In genomic region chr4:2291705-2292651, GRCh38 we compare ENCODE assay signal across 13 cellular contexts. TPM values are rescaled to one million over a fixed set of nuclear protein-coding genes. Genes with fewer than 3 reads are reported as not detected.
A peak's percentile ranks its signal among the peaks of the same experiment; 100 is the strongest.
DNase-seq lines count a peak whose midpoint lies in the region; ATAC-seq and TF ChIP-seq lines count a peak whose summit lies in the region.
"Had no signal": no experiment of that assay in that cellular context is flagged by ENCODE, and none has a peak within 500 bp of the region (broad histone marks: within the 10 kb centered on the region; RNA-seq: fewer than 3 reads in every experiment).

No MANE protein-coding gene starts in this region.

- H3K4me3 ChIP-seq in SK-N-MC (peak overlapping the region; percentile 16), spleen (no peak overlapping the region)
- H3K4me3 ChIP-seq: right lobe of liver, stomach had no signal

- TF ChIP-seq CTCF in glutamatergic neuron (IDR thresholded peaks at IDR 0.05; ENCODE audit: partially characterized antibody, unreplicated experiment) (no peak), spleen (IDR thresholded peaks at IDR 0.05 in 8 of 11, conservative IDR thresholded peaks at IDR 0.05 in 3 of 11) (no peak)

- CTCF ChIA-PET in activated CD4-positive, alpha-beta T cell treated with anti-CD3 and anti-CD28 coated beads for 36 hours (lab: Charles Lee): interaction anchor here (2.4 kb wide), 1 partner anchor 72 kb away, joined by 5 read pairs; no protein-coding TSS in a partner anchor

- no peak overlapping the region for H3K4me3 Mint-ChIP-seq in activated CD4-positive, alpha-beta T cell treated with anti-CD3 and anti-CD28 coated beads for 36 hours
- peak overlapping the region; percentile 35 for H3K4me3 Mint-ChIP-seq in glutamatergic neuron (ENCODE audit: unreplicated experiment)

- H3K27ac ChIP-seq in SK-N-MC (peak overlapping the region; percentile 65), spleen (peak overlapping the region in 3 of 8 donors; percentile 40 to 68 (median 61))
- H3K27ac ChIP-seq: 22Rv1, right lobe of liver had no signal

- no peak for TF ChIP-seq POLR2A in spleen (IDR thresholded peaks at IDR 0.05)

- POLR2A ChIA-PET in activated CD4-positive, alpha-beta T cell treated with anti-CD3 and anti-CD28 coated beads for 36 hours (lab: Charles Lee): no interaction called here

- peaks cover 36% of the 10 kb centered on the region for H3K4me1 Mint-ChIP-seq in activated CD4-positive, alpha-beta T cell treated with anti-CD3 and anti-CD28 coated beads for 36 hours
- H3K4me1 Mint-ChIP-seq in glutamatergic neuron (ENCODE audit: low read depth, unreplicated experiment): peaks cover 7% of the 10 kb centered on the region

- H3K4me1 ChIP-seq in spleen: peaks cover 8 to 45% (median 29%) of the 10 kb centered on the region in 6 donors
- H3K4me1 ChIP-seq: right lobe of liver had no signal

- no peak overlapping the region for H3K27ac Mint-ChIP-seq in activated CD4-positive, alpha-beta T cell treated with anti-CD3 and anti-CD28 coated beads for 36 hours
- no peak overlapping the region for H3K27ac Mint-ChIP-seq in glutamatergic neuron (ENCODE audit: unreplicated experiment)

- peak; percentile 5 for ATAC-seq in activated CD4-positive, alpha-beta T cell treated with anti-CD3 and anti-CD28 coated beads for 36 hours

- no peaks in the 10 kb centered on the region for H3K9me3 ChIP-seq in SK-N-MC (ENCODE audit: low read depth, low read length)
- H3K9me3 ChIP-seq in spleen: peaks cover 0 to 6% (median 0%) of the 10 kb centered on the region in 8 donors
- H3K9me3 ChIP-seq: right lobe of liver, stomach had no signal

- peaks cover 3% of the 10 kb centered on the region for H3K9me3 Mint-ChIP-seq in activated CD4-positive, alpha-beta T cell treated with anti-CD3 and anti-CD28 coated beads for 36 hours (ENCODE audit: low read depth)
- no peaks in the 10 kb centered on the region for H3K9me3 Mint-ChIP-seq in glutamatergic neuron (ENCODE audit: unreplicated experiment)

- no peaks in the 10 kb centered on the region for H3K27me3 Mint-ChIP-seq in activated CD4-positive, alpha-beta T cell treated with anti-CD3 and anti-CD28 coated beads for 36 hours
- H3K27me3 Mint-ChIP-seq in glutamatergic neuron (ENCODE audit: unreplicated experiment): peaks cover 6% of the 10 kb centered on the region

- DNase-seq in activated CD4-positive, alpha-beta T cell treated with anti-CD3 and anti-CD28 coated beads for 36 hours: no peak
- no peak for DNase-seq in activated CD4-positive, alpha-beta T cell treated with anti-CD3 and anti-CD28 coated beads, Interleukin-2, amount 50 U/mL, for 1 hour
- DNase-seq in SK-N-MC (ENCODE audit: low read depth, low spot score) (no peak), glutamatergic neuron (no peak), spleen (peak; percentile 71), AG08396 (ENCODE audit: low spot score) (no peak), cerebellum (ENCODE audit: low spot score) (no peak), SW480 (ENCODE audit: low spot score) (no peak)
- DNase-seq: NCI-H1105, NCI-H2227 treated with DMSO at 0.1 percent for 48 hours had no signal

- H3K36me3 Mint-ChIP-seq in activated CD4-positive, alpha-beta T cell treated with anti-CD3 and anti-CD28 coated beads for 36 hours (ENCODE audit: low read depth): no peaks in the 10 kb centered on the region
- H3K36me3 Mint-ChIP-seq in glutamatergic neuron (ENCODE audit: unreplicated experiment): no peaks in the 10 kb centered on the region

- WGBS in spleen, 5 donors: 84 to 91% (median 89%) methylated on average over 15 to 20 of the region's 20 CpGs

- no peaks in the 10 kb centered on the region for H3K27me3 ChIP-seq in spleen (replicated peaks in 1 of 7)
- H3K27me3 ChIP-seq: right lobe of liver, stomach had no signal

- intact Hi-C loops in activated CD4-positive, alpha-beta T cell treated with anti-CD3 and anti-CD28 coated beads for 36 hours (cut with DNase I, micrococcal nuclease): no loop called here
- intact Hi-C loops in spleen (cut with DNase I; ENCODE audit: low total_unique reads): no loop called here

- peak overlapping the region; percentile 39 for H3K9ac ChIP-seq in SK-N-MC (ENCODE audit: insufficient read length)

- H3K36me3 ChIP-seq in SK-N-MC (ENCODE audit: insufficient read depth, low read length) (no peaks in the 10 kb centered on the region), spleen (peaks cover 0 to 4% (median 0%) of the 10 kb centered on the region in 6 donors)
- H3K36me3 ChIP-seq: right lobe of liver had no signal

RNA-seq across cellular contexts. Expression of gene MXD4, which starts 30.1 kb away (rescaled TPM):
- total RNA-seq in activated CD4-positive, alpha-beta T cell treated with anti-CD3 and anti-CD28 coated beads for 36 hours: 1 to 10 TPM; 1.6 to 2.3 TPM
- total RNA-seq in glutamatergic neuron (ENCODE audit: unreplicated experiment): 143 TPM
- 100 to 1,000 TPM in 5 of 7 donors, 10 to 100 TPM in 2; 51.8 to 128 (median 112) TPM for total RNA-seq in spleen
- 100 to 1,000 TPM in 1 of 3 donors, 10 to 100 TPM in 2; 36.0 to 103 (median 38.4) TPM for polyA plus RNA-seq in spleen
- total RNA-seq in cerebellum: 28.9 TPM

RNA-seq across cellular contexts. Expression of gene HAUS3, which starts 50.1 kb away (rescaled TPM):
- 10 to 100 TPM; 14.6 to 18.6 TPM for total RNA-seq in activated CD4-positive, alpha-beta T cell treated with anti-CD3 and anti-CD28 coated beads for 36 hours
- 15.6 TPM for total RNA-seq in glutamatergic neuron (ENCODE audit: unreplicated experiment)
- total RNA-seq in spleen: 10 to 100 TPM; 16.2 to 22.4 (median 19.2) TPM
- polyA plus RNA-seq in spleen: 10 to 100 TPM; 10.3 to 15.0 (median 13.0) TPM
- 29.9 TPM for total RNA-seq in cerebellum

RNA-seq across cellular contexts. Expression of gene POLN, which starts 50.1 kb away (rescaled TPM):
- total RNA-seq in activated CD4-positive, alpha-beta T cell treated with anti-CD3 and anti-CD28 coated beads for 36 hours: 1 to 10 TPM; 2.3 to 3.2 TPM
- total RNA-seq in glutamatergic neuron (ENCODE audit: unreplicated experiment): 6.8 TPM
- total RNA-seq in spleen: 1 to 10 TPM; 1.9 to 3.5 (median 2.9) TPM
- 1 to 10 TPM; 1.2 to 1.5 (median 1.5) TPM for polyA plus RNA-seq in spleen
- total RNA-seq in cerebellum: 4.5 TPM
